Comparison of ENCODE assay signal across 1 cellular context in genomic region chr17:48612456-48612853, GRCh38.
TF ChIP-seq lines count a peak whose summit lies in the region.

No MANE protein-coding gene starts in this region.

TF ChIP-seq in HEK293, 187 proteins besides CTCF, POLR2A, EP300 and RAD21 (continued from another document):
- TF ChIP-seq PRDM4 (tag by site-specific recombination; IDR thresholded peaks at IDR 0.05) (peak; percentile 97), ZNF658 (tag by site-specific recombination; IDR thresholded peaks at IDR 0.05) (no peak), SETDB1 (IDR thresholded peaks at IDR 0.05; ENCODE audit: insufficient read length, low read length) (no peak), ZNF398 (tag by site-specific recombination; IDR thresholded peaks at IDR 0.05) (peak; percentile 93), PRDM6 (tag by site-specific recombination; IDR thresholded peaks at IDR 0.05) (peak; percentile 92), PRDM1 (tag by site-specific recombination; IDR thresholded peaks at IDR 0.05) (peak; percentile 99), ZNF580 (tag by site-specific recombination; IDR thresholded peaks at IDR 0.05) (peak; percentile 82; the same call in 1 of the 2 replicates), OVOL3 (tag by site-specific recombination; IDR thresholded peaks at IDR 0.05) (0 out of 2 replicates have a peak, but pooled peaks have one; percentile 19), BCL11B (tag by site-specific recombination; IDR thresholded peaks at IDR 0.05; ENCODE audit: low read depth) (no peak), BCL11A (tag by site-specific recombination; IDR thresholded peaks at IDR 0.05; ENCODE audit: low read depth) (0 out of 2 replicates have a peak, but pooled peaks have one; percentile 54), ZNF529 (tag by site-specific recombination; IDR thresholded peaks at IDR 0.05; ENCODE audit: insufficient replicate concordance) (no peak), ZNF704 (tag by site-specific recombination; IDR thresholded peaks at IDR 0.05) (no peak), KLF9 (tag by site-specific recombination; IDR thresholded peaks at IDR 0.05; ENCODE audit: low read depth) (peak; percentile 16; the same call in 1 of the 2 replicates), ZNF629 (tag by site-specific recombination; IDR thresholded peaks at IDR 0.05) (no peak), ZNF654 (tag by site-specific recombination; IDR thresholded peaks at IDR 0.05; ENCODE audit: low read depth) (0 out of 2 replicates have a peak, but pooled peaks have one; percentile 4), KLF10 (tag by site-specific recombination; IDR thresholded peaks at IDR 0.05) (no peak), ZNF2 (tag by site-specific recombination; IDR thresholded peaks at IDR 0.05) (peak; percentile 44; the same call in 1 of the 2 replicates), SP7 (tag by site-specific recombination; IDR thresholded peaks at IDR 0.05) (peak; percentile 81), ZNF112 (tag by site-specific recombination; IDR thresholded peaks at IDR 0.05) (no peak), ZNF211 (tag by site-specific recombination; IDR thresholded peaks at IDR 0.05; ENCODE audit: low read depth) (no peak), ZNF596 (tag by site-specific recombination; IDR thresholded peaks at IDR 0.05) (peak; percentile 99), GLIS1 (tag by site-specific recombination; IDR thresholded peaks at IDR 0.05) (peak; percentile 81), PATZ1 (tag by site-specific recombination; IDR thresholded peaks at IDR 0.05) (peak; percentile 1), ZNF366 (tag by site-specific recombination; conservative IDR thresholded peaks at IDR 0.05) (peak; percentile 82), FEZF1 (tag by site-specific recombination; IDR thresholded peaks at IDR 0.05) (0 out of 2 replicates have a peak, but pooled peaks have one; percentile 50), ZBTB26 (tag by site-specific recombination; optimal IDR thresholded peaks at IDR 0.05) (peak; percentile 41)
TF ChIP-seq in HEK293: peak in this region for 21.
